33 cellular contexts compared by ENCODE assay signal in the genomic region with DNA sequence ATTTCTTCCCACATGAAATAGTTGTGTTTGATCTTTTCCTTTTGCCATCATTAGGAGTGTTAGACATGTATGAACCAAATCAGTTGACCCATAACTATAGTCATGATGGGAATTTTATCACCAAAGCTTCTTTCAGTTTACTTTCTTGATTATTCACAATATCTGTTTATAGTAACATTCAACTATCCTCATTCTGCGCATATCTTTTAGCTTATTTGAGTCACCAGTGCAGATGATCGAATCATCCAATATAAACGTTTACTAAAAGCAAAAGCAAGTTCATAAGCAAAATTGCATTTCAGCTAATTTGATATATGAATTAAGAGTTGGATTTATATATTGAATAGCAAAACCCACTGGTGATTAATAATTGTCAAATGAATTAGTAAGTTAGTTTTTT.
DNase-seq lines count a peak whose midpoint lies in the region; ATAC-seq, FAIRE-seq and TF ChIP-seq lines count a peak whose summit lies in the region.
"Had no signal": no experiment of that assay in that cellular context is flagged by ENCODE, and none has a peak within 500 bp of the region (broad histone marks: within the 10 kb centered on the region; RNA-seq: fewer than 3 reads in every experiment).

No MANE protein-coding gene starts in this region.

- intact Hi-C loops in HepG2 (cut with micrococcal nuclease; ENCODE audit: unreplicated experiment) = no loop called here
- intact Hi-C loops in right lobe of liver (cut with DNase I) = no loop called here
- intact Hi-C loops in IMR-90 (cut with micrococcal nuclease) = no loop called here
- intact Hi-C loops in PC-3 (cut with micrococcal nuclease) = no loop called here

- no peak overlapping the region for H3K4me3 ChIP-seq in HepG2 (replicated peaks in 1 of 3; ENCODE audit: insufficient read depth in 1 of 3, low read depth in 2 of 3, low read length in 3 of 3)
- no peak overlapping the region for H3K4me3 ChIP-seq in right lobe of liver
- H3K4me3 ChIP-seq in IMR-90 (ENCODE audit: insufficient read depth, low read depth, low read length) = no peak overlapping the region
- no peak overlapping the region for H3K4me3 ChIP-seq in PC-3 (ENCODE audit: low read length)
- H3K4me3 ChIP-seq: A549; BLaER1; BLaER1 treated with 17β-estradiol and CSF1 and Interleukin-3, amounts not matched to agents 10 nM and 100 nM had no signal

- ATAC-seq in HepG2 (no peak), right lobe of liver (no peak), IMR-90 (ENCODE audit: low read depth) (peak; percentile 67), PC-3 (no peak), GM19397 (IDR thresholded peaks at IDR 0.05; ENCODE audit: unreplicated experiment) (no peak)
- ATAC-seq: A549; CD8-positive, alpha-beta T cell had no signal

- no peak for FAIRE-seq in HepG2 (lab: Jason Lieb, UNC)
- FAIRE-seq: A204.1, A549, D721Med had no signal

- H3K23ac ChIP-seq in IMR-90 (ENCODE audit: low read depth, low read length) = no peak overlapping the region

- H3F3A ChIP-seq in PC-3 (ENCODE audit: low read length, unreplicated experiment) = no peaks in the 10 kb centered on the region

- POLR2A ChIA-PET in HepG2 (lab: Yijun Ruan, JAX) = no interaction called here
- POLR2A ChIA-PET in IMR-90 (lab: Charles Lee; ENCODE audit: unreplicated experiment) = no interaction called here
- POLR2A ChIA-PET in PC-3 (lab: Charles Lee; ENCODE audit: unreplicated experiment) = interaction anchor here (0.6 kb wide), 1 partner anchor 118 kb away, joined by 3 read pairs; no protein-coding TSS in a partner anchor

- H3K56ac ChIP-seq in IMR-90 (ENCODE audit: extremely low read depth, insufficient read depth, low read length) = no peak overlapping the region

- no peak overlapping the region for H2BK15ac ChIP-seq in IMR-90 (ENCODE audit: low read depth, low read length)

- WGBS in HepG2 (ENCODE audit: low lambda C conversion rate) = 68% methylated on average over 3 of the region's 3 CpGs
- WGBS in right lobe of liver (ENCODE audit: insufficient coverage, low coverage, low lambda C conversion rate, missing lambda C conversion rate) = 40% methylated on average over 3 of the region's 3 CpGs
- no CpG with 5 or more reads among the region's 3 CpGs for WGBS in IMR-90 (ENCODE audit: extremely low coverage in 2 of 2, insufficient read length in 1 of 2), 2 experiments

- H3K9me1 ChIP-seq in IMR-90 (ENCODE audit: insufficient read depth, low read length) = no peaks in the 10 kb centered on the region

- no peaks in the 10 kb centered on the region for H3K79me2 ChIP-seq in HepG2 (ENCODE audit: insufficient read depth, low read length)
- H3K79me2 ChIP-seq in PC-3 (ENCODE audit: low read length) = no peaks in the 10 kb centered on the region

- H3K36me3 ChIP-seq in HepG2 (replicated peaks in 1 of 2; ENCODE audit: control insufficient read depth in 1 of 2, insufficient read depth in 2 of 2, low read length in 2 of 2) = no peaks in the 10 kb centered on the region
- H3K36me3 ChIP-seq in right lobe of liver = no peaks in the 10 kb centered on the region
- no peaks in the 10 kb centered on the region for H3K36me3 ChIP-seq in IMR-90 (ENCODE audit: control insufficient read depth, insufficient read depth, low read length)
- H3K36me3 ChIP-seq in PC-3 (ENCODE audit: low read depth, low read length) = no peaks in the 10 kb centered on the region
- H3K36me3 ChIP-seq: BE2C; BLaER1; BLaER1 treated with 17β-estradiol and CSF1 and Interleukin-3, amounts not matched to agents 10 nM and 100 nM had no signal

- H2BK120ac ChIP-seq in IMR-90 (ENCODE audit: low read depth, low read length) = no peak overlapping the region

- peaks cover 21% of the 10 kb centered on the region for H3K9me3 ChIP-seq in HepG2 (ENCODE audit: low read length)
- no peaks in the 10 kb centered on the region for H3K9me3 ChIP-seq in right lobe of liver
- H3K9me3 ChIP-seq in IMR-90 (ENCODE audit: control insufficient read depth, insufficient read depth, low read length) = no peaks in the 10 kb centered on the region
- no peaks in the 10 kb centered on the region for H3K9me3 ChIP-seq in PC-3 (ENCODE audit: low read length)
- H3K9me3 ChIP-seq: BE2C, BLaER1 had no signal

- H4K20me1 ChIP-seq in HepG2 (ENCODE audit: insufficient read depth, low read length) (no peaks in the 10 kb centered on the region), IMR-90 (ENCODE audit: insufficient read depth, low read length) (no peaks in the 10 kb centered on the region), PC-3 (ENCODE audit: low read length) (no peaks in the 10 kb centered on the region)
- H4K20me1 ChIP-seq: BLaER1; BLaER1 treated with 17β-estradiol and CSF1 and Interleukin-3, amounts not matched to agents 10 nM and 100 nM had no signal

- no peak overlapping the region for H3K14ac ChIP-seq in IMR-90 (replicated peaks; ENCODE audit: low read depth, low read length)

- H2BK20ac ChIP-seq in IMR-90 (ENCODE audit: low read depth, low read length) = no peak overlapping the region

- no peak overlapping the region for H3K18ac ChIP-seq in IMR-90 (ENCODE audit: low read depth, low read length)

- in situ Hi-C loops in HepG2 (cut with HindIII; ENCODE audit: extremely low pct_ligation_motif_present, low pct_unique_long_range_greater_than_20kb) (no loop called here), IMR-90 (cut with MboI; ENCODE audit: low sequenced_read_pairs) (no loop called here)

- peak overlapping the region; percentile 73 for H3K27ac ChIP-seq in HepG2 (ENCODE audit: extremely low read length, insufficient read depth, low read length)
- H3K27ac ChIP-seq in right lobe of liver = no peak overlapping the region
- H3K27ac ChIP-seq in IMR-90 (ENCODE audit: insufficient read depth, low read length) = no peak overlapping the region
- H3K27ac ChIP-seq in PC-3 (ENCODE audit: low read length) = no peak overlapping the region
- H3K27ac ChIP-seq: 22Rv1; A549; BLaER1; BLaER1 treated with 17β-estradiol and CSF1 and Interleukin-3, amounts not matched to agents 10 nM and 100 nM; C4-2B had no signal

- no peak overlapping the region for H4K91ac ChIP-seq in IMR-90 (ENCODE audit: insufficient read depth, low read depth, low read length)

- H3K4me2 ChIP-seq in HepG2 (ENCODE audit: low read depth, low read length) (peak overlapping the region; percentile 55; the same call in 1 of the 2 replicates), IMR-90 (ENCODE audit: low read depth, low read length) (no peak overlapping the region), PC-3 (ENCODE audit: low read length) (no peak overlapping the region)
- H3K4me2 ChIP-seq: A549; BLaER1; BLaER1 treated with 17β-estradiol and CSF1 and Interleukin-3, amounts not matched to agents 10 nM and 100 nM had no signal

- H3K27me3 ChIP-seq in HepG2 (ENCODE audit: control insufficient read depth in 1 of 2, insufficient read depth in 2 of 2, low read length in 2 of 2) (no peaks in the 10 kb centered on the region), right lobe of liver (no peaks in the 10 kb centered on the region), IMR-90 (ENCODE audit: control insufficient read depth, insufficient read depth, low read length) (no peaks in the 10 kb centered on the region), PC-3 (ENCODE audit: low read length) (no peaks in the 10 kb centered on the region)
- H3K27me3 ChIP-seq: BE2C; BLaER1; BLaER1 treated with 17β-estradiol and CSF1 and Interleukin-3, amounts not matched to agents 10 nM and 100 nM had no signal

- dilution Hi-C loops in IMR-90 (cut with HindIII; ENCODE audit: low sequenced_read_pairs, unreplicated experiment) = no loop called here

- H4K8ac ChIP-seq in IMR-90 (ENCODE audit: low read depth in 2 of 2, low read length in 2 of 2) = no peak overlapping the region

- no peak overlapping the region for H2AFZ ChIP-seq in HepG2 (ENCODE audit: low read length)
- H2AFZ ChIP-seq in IMR-90 (replicated peaks; ENCODE audit: low read length, poor library complexity) = no peak overlapping the region
- H2AFZ ChIP-seq in PC-3 (ENCODE audit: low read length) = no peak overlapping the region

- no peak overlapping the region for H3K4ac ChIP-seq in IMR-90 (ENCODE audit: low read depth, low read length)

- H3K9ac ChIP-seq in HepG2 (ENCODE audit: insufficient read depth, low read depth, low read length) (no peak overlapping the region), IMR-90 (ENCODE audit: low read depth, low read length) (no peak overlapping the region), PC-3 (ENCODE audit: low read length) (no peak overlapping the region)
- H3K9ac ChIP-seq: BLaER1; BLaER1 treated with 17β-estradiol and CSF1 and Interleukin-3, amounts not matched to agents 10 nM and 100 nM had no signal

- TF ChIP-seq POLR2A in HepG2 (IDR thresholded peaks at IDR 0.05; ENCODE audit: insufficient read depth in 1 of 2, low read depth in 2 of 2, low read length in 2 of 2) = no peak
- no peak for TF ChIP-seq POLR2A in right lobe of liver (IDR thresholded peaks at IDR 0.05)
- TF ChIP-seq POLR2A in IMR-90 (IDR thresholded peaks at IDR 0.05; ENCODE audit: low read depth, low read length) = no peak

- H2BK5ac ChIP-seq in IMR-90 (ENCODE audit: low read depth, low read length, poor library complexity, severe bottlenecking) = peak overlapping the region; percentile 45

- no peak overlapping the region for H2AK9ac ChIP-seq in IMR-90 (replicated peaks; ENCODE audit: low read depth, low read length, poor library complexity)

- no peaks in the 10 kb centered on the region for H3K9me2 ChIP-seq in PC-3 (replicated peaks; ENCODE audit: low read length)

- TF ChIP-seq EP300 in HepG2 (IDR thresholded peaks at IDR 0.05; ENCODE audit: low read depth in 2 of 2, low read length in 2 of 2) = no peak
- no peak for TF ChIP-seq EP300 in HepG2 (CRISPR knock-in tag; IDR thresholded peaks at IDR 0.05; ENCODE audit: borderline replicate concordance)

- CTCF ChIA-PET in HepG2 (lab: Yijun Ruan, JAX; ENCODE audit: low intra/inter-chr PET ratio, low total read pairs) = no interaction called here
- CTCF ChIA-PET in IMR-90 (lab: Yijun Ruan, JAX) = interaction anchor here (0.5 kb wide), 1 partner anchor 50 kb away, joined by 5 read pairs; no protein-coding TSS in a partner anchor
- CTCF ChIA-PET in PC-3 (lab: Charles Lee) = no interaction called here

- no peaks in the 10 kb centered on the region for H3K79me1 ChIP-seq in IMR-90 (ENCODE audit: low read depth in 1 of 2, low read length in 2 of 2)

- peaks cover 31% of the 10 kb centered on the region for H3K4me1 ChIP-seq in HepG2 (ENCODE audit: insufficient read depth, low read length)
- no peaks in the 10 kb centered on the region for H3K4me1 ChIP-seq in right lobe of liver
- H3K4me1 ChIP-seq in IMR-90 (ENCODE audit: control insufficient read depth, insufficient read depth, low read length) = no peaks in the 10 kb centered on the region
- no peaks in the 10 kb centered on the region for H3K4me1 ChIP-seq in PC-3 (ENCODE audit: insufficient read depth, low read length)
- H3K4me1 ChIP-seq: A549; BE2C; BLaER1; BLaER1 treated with 17β-estradiol and CSF1 and Interleukin-3, amounts not matched to agents 10 nM and 100 nM; Caco-2 had no signal

- BruUV-seq in HepG2 (replicated peaks; lab: Mats Ljungman, UMichigan) (no TSS peak), IMR-90 (replicated peaks; lab: Mats Ljungman, UMichigan) (no TSS peak), PC-3 (replicated peaks; lab: Mats Ljungman, UMichigan) (no TSS peak)

- H2AK5ac ChIP-seq in IMR-90 (ENCODE audit: low read depth, low read length) = no peak overlapping the region

- no peak for DNase-seq in HepG2 (ENCODE audit: low spot score)
- DNase-seq in right lobe of liver = no peak
- peak; percentile 53 for DNase-seq in IMR-90
- DNase-seq in PC-3 = peak; percentile 14
- no peak for DNase-seq in T-helper 2 cell
- DNase-seq: 8988T; ACHN; AML-193; BE2C; C1 segment of cervical spinal cord; Caco-2; Calu3; CD4-positive, alpha-beta memory T cell; CD4-positive, alpha-beta T cell; CD4-positive, CD25-positive, alpha-beta regulatory T cell; CD8-positive, alpha-beta memory T cell; CD8-positive, alpha-beta T cell; COR-L47; DMS 273 treated with DMSO at 0.1 percent for 48 hours; DMS153; DMS53; DMS79; DMS79 treated with DMSO at 0.1 percent for 48 hours; DND-41; EL had no signal

- TF ChIP-seq RAD21 in HepG2 (CRISPR knock-in tag; IDR thresholded peaks at IDR 0.05) (no peak), IMR-90 (IDR thresholded peaks at IDR 0.05; ENCODE audit: low read length) (no peak)

- H4K5ac ChIP-seq in IMR-90 (ENCODE audit: low read depth, low read length) = no peak overlapping the region

- no peak for TF ChIP-seq CTCF in HepG2 (CRISPR knock-in tag; IDR thresholded peaks at IDR 0.05)
- TF ChIP-seq CTCF in right lobe of liver (IDR thresholded peaks at IDR 0.05) = no peak
- no peak for TF ChIP-seq CTCF in IMR-90 (conservative IDR thresholded peaks at IDR 0.05; ENCODE audit: low read depth, low read length)
- no peak for TF ChIP-seq CTCF in PC-3 (conservative IDR thresholded peaks at IDR 0.05; ENCODE audit: low read depth, low read length)

Comparison
In these comparisons a context has a peak if more than half of its experiments do, and no peak if none do; other contexts are left out.
1. DNase-seq: peak in IMR-90 (single experiment) and PC-3 (single experiment); none in HepG2 (single experiment), right lobe of liver (0 of 3) and T-helper 2 cell (0 of 5).